Comparison of ENCODE assay signal across 18 cellular contexts in the genomic region with DNA sequence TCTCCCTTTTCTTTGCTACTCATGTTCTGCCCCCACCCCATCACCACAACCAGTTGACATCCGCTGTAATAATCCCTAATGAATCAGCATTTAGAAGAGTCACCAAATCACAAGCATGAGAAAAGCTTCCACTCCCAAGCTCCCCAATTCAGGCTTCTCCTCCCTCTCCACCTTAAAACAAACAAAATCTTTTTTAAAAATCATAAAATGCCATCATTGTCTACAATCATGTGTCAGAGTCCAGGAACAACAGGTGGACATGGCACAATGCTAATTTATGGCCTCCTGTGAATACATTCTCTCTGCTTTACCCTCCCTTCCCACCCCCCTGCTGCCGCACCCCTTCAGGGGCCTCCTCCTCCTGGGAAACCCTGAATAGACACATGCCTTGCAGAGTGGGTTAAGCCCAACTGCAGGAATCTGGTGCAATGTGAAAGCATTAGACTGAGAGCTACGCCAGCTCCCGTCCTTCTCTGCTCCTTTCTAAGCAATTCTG. TPM values are rescaled to one million over a fixed set of nuclear protein-coding genes. Genes with fewer than 3 reads are reported as not detected.
DNase-seq lines count a peak whose midpoint lies in the region; ATAC-seq and TF ChIP-seq lines count a peak whose summit lies in the region.
"Had no signal": no experiment of that assay in that cellular context is flagged by ENCODE, and none has a peak within 500 bp of the region (broad histone marks: within the 10 kb centered on the region; RNA-seq: fewer than 3 reads in every experiment).

No MANE protein-coding gene starts in this region.

- H3K36me3 Mint-ChIP-seq in activated CD4-positive, alpha-beta memory T cell treated with anti-CD3 and anti-CD28 coated beads for 36 hours: peaks cover 25% of the 10 kb centered on the region

- 68% methylated on average over 4 of the region's 4 CpGs for WGBS in prostate gland

- peaks cover 14% of the 10 kb centered on the region for H3K4me1 Mint-ChIP-seq in activated CD4-positive, alpha-beta memory T cell treated with anti-CD3 and anti-CD28 coated beads for 36 hours (ENCODE audit: low read depth)

- peaks cover 9% of the 10 kb centered on the region for H3K27me3 ChIP-seq in H7 (ENCODE audit: control insufficient read depth, insufficient read depth, low read length)
- H3K27me3 ChIP-seq in SJCRH30: no peaks in the 10 kb centered on the region
- H3K27me3 ChIP-seq in neutrophil: no peaks in the 10 kb centered on the region
- H3K27me3 ChIP-seq in prostate gland (replicated peaks; ENCODE audit: insufficient read depth): no peaks in the 10 kb centered on the region
- H3K27me3 ChIP-seq: pancreas, Peyer's patch had no signal

- CTCF ChIA-PET in activated CD4-positive, alpha-beta memory T cell treated with anti-CD3 and anti-CD28 coated beads for 36 hours (lab: Charles Lee): interaction anchor here (1.3 kb wide), 1 partner anchor 109 kb away, joined by 3 read pairs; no protein-coding TSS in a partner anchor

- H3K36me3 ChIP-seq in H7 (replicated peaks; ENCODE audit: control insufficient read depth, insufficient read depth, low read length) (no peaks in the 10 kb centered on the region; the same call in 1 of the 2 replicates), SJCRH30 (peaks cover 5% of the 10 kb centered on the region), neutrophil (peaks cover 40% of the 10 kb centered on the region), prostate gland (no peaks in the 10 kb centered on the region)
- H3K36me3 ChIP-seq: pancreas, Peyer's patch had no signal

- no peak for ATAC-seq in HG02885 (IDR thresholded peaks at IDR 0.05; ENCODE audit: poor library complexity, unreplicated experiment)
- ATAC-seq: pancreas; stimulated activated naive CD8-positive, alpha-beta T cell treated with anti-CD3 and anti-CD28 coated beads, Interleukin-15, amount 100 ng/mL, for 72 hours had no signal

- no peaks in the 10 kb centered on the region for H3K27me3 Mint-ChIP-seq in activated CD4-positive, alpha-beta memory T cell treated with anti-CD3 and anti-CD28 coated beads for 36 hours

- no peaks in the 10 kb centered on the region for H3K9me3 ChIP-seq in SJCRH30 (replicated peaks)
- H3K9me3 ChIP-seq in neutrophil: no peaks in the 10 kb centered on the region
- no peaks in the 10 kb centered on the region for H3K9me3 ChIP-seq in prostate gland
- H3K9me3 ChIP-seq: pancreas, Peyer's patch had no signal

- no peak for TF ChIP-seq POLR2A in prostate gland (IDR thresholded peaks at IDR 0.05)

- H3K4me3 Mint-ChIP-seq in activated CD4-positive, alpha-beta memory T cell treated with anti-CD3 and anti-CD28 coated beads for 36 hours: no peak overlapping the region
- H3K4me3 Mint-ChIP-seq: stimulated activated naive CD8-positive, alpha-beta T cell treated with anti-CD3 and anti-CD28 coated beads, Interleukin-15, amount 100 ng/mL, for 72 hours had no signal

- DNase-seq in H7: peak; percentile 64
- peak; percentile 87 to 89 for DNase-seq in SJCRH30
- peak in 32 of 42 donors; percentile 28 to 85 (median 62) for DNase-seq in head of caudate nucleus
- no peak for DNase-seq in activated CD4-positive, alpha-beta memory T cell treated with anti-CD3 and anti-CD28 coated beads for 36 hours
- no peak for DNase-seq in GM19238 (ENCODE audit: insufficient read length, low spot score)
- DNase-seq in prostate gland (ENCODE audit: low spot score): no peak
- DNase-seq: activated CD8-positive, alpha-beta memory T cell treated with anti-CD3 and anti-CD28 coated beads for 24 hours; DMS53; mesenchymal stem cell; NCI-H1105 treated with DMSO at 0.1 percent for 48 hours; NCI-H510A treated with DMSO at 0.1 percent for 48 hours; pancreas; Peyer's patch; stimulated activated CD4-positive, alpha-beta T cell treated with anti-CD3 and anti-CD28 coated beads, Interleukin-12 subunit alpha, Interleukin-12 subunit beta, amount 100 ng/mL, for 4 hours; stimulated activated naive CD8-positive, alpha-beta T cell treated with anti-CD3 and anti-CD28 coated beads, Interleukin-15, amount 100 ng/mL, for 72 hours had no signal

- intact Hi-C loops in head of caudate nucleus (cut with DNase I): loop anchor here (5.0 to 10.0 kb wide), 3 partner anchors 83 to 313 kb away; no protein-coding TSS in a partner anchor
- intact Hi-C loops in activated CD4-positive, alpha-beta memory T cell treated with anti-CD3 and anti-CD28 coated beads for 36 hours (cut with micrococcal nuclease): no loop called here
- intact Hi-C loops in prostate gland (cut with DNase I): loop anchor here (10.0 kb wide), 1 partner anchor 323 kb away; no protein-coding TSS in a partner anchor

- H3K4me1 ChIP-seq in SJCRH30 (peaks cover 37% of the 10 kb centered on the region), neutrophil (ENCODE audit: control insufficient read depth in 1 of 2, insufficient read depth in 1 of 2, low read depth in 1 of 2, low read length in 1 of 2) (peaks cover 83 to 84% of the 10 kb centered on the region in 2 experiments), prostate gland (replicated peaks) (peaks cover 7% of the 10 kb centered on the region)
- H3K4me1 ChIP-seq: pancreas had no signal

- H3K27ac Mint-ChIP-seq in activated CD4-positive, alpha-beta memory T cell treated with anti-CD3 and anti-CD28 coated beads for 36 hours: no peak overlapping the region

- POLR2A ChIA-PET in activated CD4-positive, alpha-beta memory T cell treated with anti-CD3 and anti-CD28 coated beads for 36 hours (lab: Charles Lee): no interaction called here

- H3K27ac ChIP-seq in SJCRH30 (peak overlapping the region; percentile 75), neutrophil (peak overlapping the region; percentile 94), prostate gland (no peak overlapping the region)
- H3K27ac ChIP-seq: pancreas, Peyer's patch had no signal

- no peaks in the 10 kb centered on the region for H3K9me3 Mint-ChIP-seq in activated CD4-positive, alpha-beta memory T cell treated with anti-CD3 and anti-CD28 coated beads for 36 hours
- H3K9me3 Mint-ChIP-seq: stimulated activated naive CD8-positive, alpha-beta T cell treated with anti-CD3 and anti-CD28 coated beads, Interleukin-15, amount 100 ng/mL, for 72 hours had no signal

- H3K4me3 ChIP-seq in H7 (ENCODE audit: insufficient read depth, low read depth, low read length): no peak overlapping the region
- peak overlapping the region; percentile 14; the same call in 1 of the 2 replicates for H3K4me3 ChIP-seq in SJCRH30
- H3K4me3 ChIP-seq in neutrophil (ENCODE audit: low read depth in 1 of 2, low read length in 1 of 2): peak overlapping the region; percentile 81 to 93
- H3K4me3 ChIP-seq in prostate gland: no peak overlapping the region
- H3K4me3 ChIP-seq: pancreas, Peyer's patch had no signal

- TF ChIP-seq CTCF in neutrophil (IDR thresholded peaks at IDR 0.05) (no peak), prostate gland (IDR thresholded peaks at IDR 0.05) (no peak)

RNA-seq across cellular contexts. Expression of a gene that starts 3.7 kb away (rescaled TPM):
- 5.8 and 5.9 TPM in 2 replicates for total RNA-seq in H7 (2014; rRNA removed; shearing (Covaris generic))
- 1.4 and 2.1 TPM in 2 replicates for total RNA-seq in SJCRH30 (2014; rRNA removed; shearing (Covaris generic))
- total RNA-seq in activated CD4-positive, alpha-beta memory T cell treated with anti-CD3 and anti-CD28 coated beads for 36 hours: under 1 TPM; 0.68 to 0.74 TPM
- total RNA-seq in prostate gland: 1 to 10 TPM in 1 of 2 donors, under 1 TPM in 1; 0.23 to 5.7 TPM
- total RNA-seq: H4 had no signal

Comparison
In these comparisons a context has a peak if more than half of its experiments do, and no peak if none do; other contexts are left out.
1. DNase-seq: peak in H7 (single experiment), SJCRH30 (2 of 2) and head of caudate nucleus (32 of 42); none in activated CD4-positive, alpha-beta memory T cell treated with anti-CD3 and anti-CD28 coated beads for 36 hours (single experiment), GM19238 (single experiment) and prostate gland (single experiment).
2. H3K4me3 ChIP-seq: peak in SJCRH30 (single experiment) and neutrophil (2 of 2); none in H7 (single experiment) and prostate gland (0 of 2).
3. H3K27ac ChIP-seq: peak in SJCRH30 (single experiment) and neutrophil (single experiment); none in prostate gland (0 of 2).